In the genomic region with DNA sequence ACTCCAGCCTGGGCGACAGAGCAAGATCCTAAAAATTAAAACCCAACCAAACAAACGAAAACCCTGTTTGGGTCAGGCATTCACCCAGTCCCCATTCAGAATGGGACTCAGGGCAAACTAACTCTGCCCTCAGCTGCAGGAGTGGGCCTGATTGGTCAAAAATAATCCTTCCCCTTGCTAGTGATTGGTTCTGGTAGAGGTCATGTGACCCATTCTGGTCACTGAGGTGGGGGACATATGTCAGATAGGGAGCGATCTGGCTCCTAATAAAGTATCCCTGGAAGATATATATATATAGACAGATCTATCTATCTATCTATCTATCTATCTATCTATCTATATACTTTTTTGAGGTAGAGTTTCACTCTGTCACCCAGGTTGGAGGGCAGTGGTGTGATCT, we compare ENCODE assay signal across 1 cellular context.
TF ChIP-seq lines count a peak whose summit lies in the region.

No MANE protein-coding gene starts in this region.

TF ChIP-seq in WTC11, 78 proteins besides CTCF, POLR2A, EP300 and RAD21:
- TF ChIP-seq, protein P1, sequence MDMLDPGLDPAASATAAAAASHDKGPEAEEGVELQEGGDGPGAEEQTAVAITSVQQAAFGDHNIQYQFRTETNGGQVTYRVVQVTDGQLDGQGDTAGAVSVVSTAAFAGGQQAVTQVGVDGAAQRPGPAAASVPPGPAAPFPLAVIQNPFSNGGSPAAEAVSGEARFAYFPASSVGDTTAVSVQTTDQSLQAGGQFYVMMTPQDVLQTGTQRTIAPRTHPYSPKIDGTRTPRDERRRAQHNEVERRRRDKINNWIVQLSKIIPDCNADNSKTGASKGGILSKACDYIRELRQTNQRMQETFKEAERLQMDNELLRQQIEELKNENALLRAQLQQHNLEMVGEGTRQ (CRISPR knock-in tag; IDR thresholded peaks at IDR 0.05), result peak; percentile 26; the same call in 1 of the 2 replicates
- TF ChIP-seq, protein P2, sequence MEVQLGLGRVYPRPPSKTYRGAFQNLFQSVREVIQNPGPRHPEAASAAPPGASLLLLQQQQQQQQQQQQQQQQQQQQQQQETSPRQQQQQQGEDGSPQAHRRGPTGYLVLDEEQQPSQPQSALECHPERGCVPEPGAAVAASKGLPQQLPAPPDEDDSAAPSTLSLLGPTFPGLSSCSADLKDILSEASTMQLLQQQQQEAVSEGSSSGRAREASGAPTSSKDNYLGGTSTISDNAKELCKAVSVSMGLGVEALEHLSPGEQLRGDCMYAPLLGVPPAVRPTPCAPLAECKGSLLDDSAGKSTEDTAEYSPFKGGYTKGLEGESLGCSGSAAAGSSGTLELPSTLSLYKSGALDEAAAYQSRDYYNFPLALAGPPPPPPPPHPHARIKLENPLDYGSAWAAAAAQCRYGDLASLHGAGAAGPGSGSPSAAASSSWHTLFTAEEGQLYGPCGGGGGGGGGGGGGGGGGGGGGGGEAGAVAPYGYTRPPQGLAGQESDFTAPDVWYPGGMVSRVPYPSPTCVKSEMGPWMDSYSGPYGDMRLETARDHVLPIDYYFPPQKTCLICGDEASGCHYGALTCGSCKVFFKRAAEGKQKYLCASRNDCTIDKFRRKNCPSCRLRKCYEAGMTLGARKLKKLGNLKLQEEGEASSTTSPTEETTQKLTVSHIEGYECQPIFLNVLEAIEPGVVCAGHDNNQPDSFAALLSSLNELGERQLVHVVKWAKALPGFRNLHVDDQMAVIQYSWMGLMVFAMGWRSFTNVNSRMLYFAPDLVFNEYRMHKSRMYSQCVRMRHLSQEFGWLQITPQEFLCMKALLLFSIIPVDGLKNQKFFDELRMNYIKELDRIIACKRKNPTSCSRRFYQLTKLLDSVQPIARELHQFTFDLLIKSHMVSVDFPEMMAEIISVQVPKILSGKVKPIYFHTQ (CRISPR knock-in tag; IDR thresholded peaks at IDR 0.05), result no peak
